ENCODE assay signal across 24 cellular contexts in genomic region chr15:39706252-39706651, GRCh38.
"Had no signal": no experiment of that assay in that cellular context is flagged by ENCODE, and none has a peak within 500 bp of the region (broad histone marks: within the 10 kb centered on the region; RNA-seq: fewer than 3 reads in every experiment).

No MANE protein-coding gene starts in this region.

- FAIRE-seq: endometrium, islet of Langerhans, keratinocyte had no signal

- ATAC-seq: effector memory CD8-positive, alpha-beta T cell; gastrocnemius medialis; heart right ventricle; left cardiac atrium; left lung; left ventricle myocardium superior; lower lobe of right lung; naive thymus-derived CD4-positive, alpha-beta T cell had no signal

- H3K27ac ChIP-seq: colonic mucosa, epithelial cell of prostate, esophagus muscularis mucosa, gastrocnemius medialis, heart right ventricle, left lung, lower lobe of right lung had no signal

- H3K4me3 ChIP-seq: colonic mucosa, esophagus muscularis mucosa, gastrocnemius medialis, heart right ventricle, left lung, lower lobe of right lung had no signal

- DNase-seq: colonic mucosa; cortex of kidney; effector CD8-positive, alpha-beta T cell; effector memory CD8-positive, alpha-beta T cell; endodermal cell; foreskin fibroblast; foreskin melanocyte; gastrocnemius medialis; glutamatergic neuron; head of caudate nucleus; heart right ventricle; hippocampal formation; left cardiac atrium; left lung; left ventricle myocardium superior; lower lobe of right lung; mesendoderm; midbrain; naive thymus-derived CD4-positive, alpha-beta T cell had no signal

- H3K27me3 ChIP-seq: colonic mucosa, esophagus muscularis mucosa, gastrocnemius medialis, heart right ventricle, left lung had no signal

- H3K4me1 ChIP-seq: colonic mucosa, esophagus muscularis mucosa, gastrocnemius medialis, heart right ventricle, left lung, lower lobe of right lung had no signal

- H3K36me3 ChIP-seq: colonic mucosa, esophagus muscularis mucosa, gastrocnemius medialis, heart right ventricle, left lung, lower lobe of right lung had no signal

- H3K9me3 ChIP-seq: colonic mucosa, esophagus muscularis mucosa, gastrocnemius medialis, left lung, lower lobe of right lung had no signal
